Comparison of ENCODE assay signal across 1 cellular context in the genomic region with DNA sequence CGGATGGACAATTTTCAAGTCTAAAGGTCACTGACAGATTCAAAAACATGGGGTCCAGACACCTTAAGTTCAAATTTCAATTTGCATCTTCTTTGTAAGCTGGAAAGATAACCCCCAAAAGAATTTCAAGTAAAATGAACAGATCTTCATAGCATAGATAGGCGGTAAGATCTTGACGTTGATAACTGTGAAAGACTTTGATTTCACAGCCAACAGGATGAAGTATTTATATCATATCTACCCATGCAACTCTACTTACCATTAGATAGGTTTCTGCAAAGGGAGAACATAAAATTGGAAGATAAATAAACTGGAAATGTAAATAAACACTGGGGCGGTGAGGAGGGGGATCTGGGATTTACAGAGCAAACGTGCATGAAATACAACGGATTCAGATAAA.
TF ChIP-seq lines count a peak whose summit lies in the region.

No MANE protein-coding gene starts in this region.

TF ChIP-seq in HepG2, 621 proteins besides CTCF, POLR2A, EP300 and RAD21:
- TF ChIP-seq CAMTA2 (CRISPR knock-in tag; IDR thresholded peaks at IDR 0.05; ENCODE audit: borderline replicate concordance), result no peak
- TF ChIP-seq TOPORS (CRISPR knock-in tag; IDR thresholded peaks at IDR 0.05), result no peak
- TF ChIP-seq, protein P1, sequence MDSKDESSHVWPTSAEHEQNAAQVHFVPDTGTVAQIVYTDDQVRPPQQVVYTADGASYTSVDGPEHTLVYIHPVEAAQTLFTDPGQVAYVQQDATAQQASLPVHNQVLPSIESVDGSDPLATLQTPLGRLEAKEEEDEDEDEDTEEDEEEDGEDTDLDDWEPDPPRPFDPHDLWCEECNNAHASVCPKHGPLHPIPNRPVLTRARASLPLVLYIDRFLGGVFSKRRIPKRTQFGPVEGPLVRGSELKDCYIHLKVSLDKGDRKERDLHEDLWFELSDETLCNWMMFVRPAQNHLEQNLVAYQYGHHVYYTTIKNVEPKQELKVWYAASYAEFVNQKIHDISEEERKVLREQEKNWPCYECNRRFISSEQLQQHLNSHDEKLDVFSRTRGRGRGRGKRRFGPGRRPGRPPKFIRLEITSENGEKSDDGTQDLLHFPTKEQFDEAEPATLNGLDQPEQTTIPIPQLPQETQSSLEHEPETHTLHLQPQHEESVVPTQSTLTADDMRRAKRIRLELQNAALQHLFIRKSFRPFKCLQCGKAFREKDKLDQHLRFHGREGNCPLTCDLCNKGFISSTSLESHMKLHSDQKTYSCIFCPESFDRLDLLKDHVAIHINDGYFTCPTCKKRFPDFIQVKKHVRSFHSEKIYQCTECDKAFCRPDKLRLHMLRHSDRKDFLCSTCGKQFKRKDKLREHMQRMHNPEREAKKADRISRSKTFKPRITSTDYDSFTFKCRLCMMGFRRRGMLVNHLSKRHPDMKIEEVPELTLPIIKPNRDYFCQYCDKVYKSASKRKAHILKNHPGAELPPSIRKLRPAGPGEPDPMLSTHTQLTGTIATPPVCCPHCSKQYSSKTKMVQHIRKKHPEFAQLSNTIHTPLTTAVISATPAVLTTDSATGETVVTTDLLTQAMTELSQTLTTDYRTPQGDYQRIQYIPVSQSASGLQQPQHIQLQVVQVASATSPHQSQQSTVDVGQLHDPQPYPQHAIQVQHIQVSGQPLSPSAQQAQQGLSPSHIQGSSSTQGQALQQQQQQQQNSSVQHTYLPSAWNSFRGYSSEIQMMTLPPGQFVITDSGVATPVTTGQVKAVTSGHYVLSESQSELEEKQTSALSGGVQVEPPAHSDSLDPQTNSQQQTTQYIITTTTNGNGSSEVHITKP (CRISPR knock-in tag; IDR thresholded peaks at IDR 0.05; ENCODE audit: low read depth), result no peak
TF ChIP-seq in HepG2: peak in this region for 0.
